2 cellular contexts compared by ENCODE assay signal in genomic region chr11:118916842-118917388, GRCh38.
TF ChIP-seq lines count a peak whose summit lies in the region.

No MANE protein-coding gene starts in this region.

TF ChIP-seq in SK-N-SH, 30 proteins besides CTCF, POLR2A, EP300 and RAD21:
- no peak for TF ChIP-seq NFIC (IDR thresholded peaks at IDR 0.05; ENCODE audit: borderline replicate concordance)
- TF ChIP-seq EZH2phosphoT487 (IDR thresholded peaks at IDR 0.05; ENCODE audit: borderline replicate concordance, low read depth): no peak
- no peak for TF ChIP-seq RXRA (IDR thresholded peaks at IDR 0.05; ENCODE audit: borderline replicate concordance, low read depth)
- no peak for TF ChIP-seq RCOR1 (IDR thresholded peaks at IDR 0.05; ENCODE audit: low read length)
- TF ChIP-seq GABPA (IDR thresholded peaks at IDR 0.05; ENCODE audit: low read depth): no peak
- TF ChIP-seq ZBTB33 (IDR thresholded peaks at IDR 0.05; ENCODE audit: borderline replicate concordance, low read depth): no peak
- TF ChIP-seq NRF1 (IDR thresholded peaks at IDR 0.05; ENCODE audit: low read depth, low read length): no peak
- no peak for TF ChIP-seq TCF12 (IDR thresholded peaks at IDR 0.05)
- TF ChIP-seq, protein P1, sequence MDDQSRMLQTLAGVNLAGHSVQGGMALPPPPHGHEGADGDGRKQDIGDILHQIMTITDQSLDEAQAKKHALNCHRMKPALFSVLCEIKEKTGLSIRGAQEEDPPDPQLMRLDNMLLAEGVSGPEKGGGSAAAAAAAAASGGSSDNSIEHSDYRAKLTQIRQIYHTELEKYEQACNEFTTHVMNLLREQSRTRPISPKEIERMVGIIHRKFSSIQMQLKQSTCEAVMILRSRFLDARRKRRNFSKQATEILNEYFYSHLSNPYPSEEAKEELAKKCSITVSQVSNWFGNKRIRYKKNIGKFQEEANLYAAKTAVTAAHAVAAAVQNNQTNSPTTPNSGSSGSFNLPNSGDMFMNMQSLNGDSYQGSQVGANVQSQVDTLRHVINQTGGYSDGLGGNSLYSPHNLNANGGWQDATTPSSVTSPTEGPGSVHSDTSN (IDR thresholded peaks at IDR 0.05): no peak
- TF ChIP-seq, protein P2, sequence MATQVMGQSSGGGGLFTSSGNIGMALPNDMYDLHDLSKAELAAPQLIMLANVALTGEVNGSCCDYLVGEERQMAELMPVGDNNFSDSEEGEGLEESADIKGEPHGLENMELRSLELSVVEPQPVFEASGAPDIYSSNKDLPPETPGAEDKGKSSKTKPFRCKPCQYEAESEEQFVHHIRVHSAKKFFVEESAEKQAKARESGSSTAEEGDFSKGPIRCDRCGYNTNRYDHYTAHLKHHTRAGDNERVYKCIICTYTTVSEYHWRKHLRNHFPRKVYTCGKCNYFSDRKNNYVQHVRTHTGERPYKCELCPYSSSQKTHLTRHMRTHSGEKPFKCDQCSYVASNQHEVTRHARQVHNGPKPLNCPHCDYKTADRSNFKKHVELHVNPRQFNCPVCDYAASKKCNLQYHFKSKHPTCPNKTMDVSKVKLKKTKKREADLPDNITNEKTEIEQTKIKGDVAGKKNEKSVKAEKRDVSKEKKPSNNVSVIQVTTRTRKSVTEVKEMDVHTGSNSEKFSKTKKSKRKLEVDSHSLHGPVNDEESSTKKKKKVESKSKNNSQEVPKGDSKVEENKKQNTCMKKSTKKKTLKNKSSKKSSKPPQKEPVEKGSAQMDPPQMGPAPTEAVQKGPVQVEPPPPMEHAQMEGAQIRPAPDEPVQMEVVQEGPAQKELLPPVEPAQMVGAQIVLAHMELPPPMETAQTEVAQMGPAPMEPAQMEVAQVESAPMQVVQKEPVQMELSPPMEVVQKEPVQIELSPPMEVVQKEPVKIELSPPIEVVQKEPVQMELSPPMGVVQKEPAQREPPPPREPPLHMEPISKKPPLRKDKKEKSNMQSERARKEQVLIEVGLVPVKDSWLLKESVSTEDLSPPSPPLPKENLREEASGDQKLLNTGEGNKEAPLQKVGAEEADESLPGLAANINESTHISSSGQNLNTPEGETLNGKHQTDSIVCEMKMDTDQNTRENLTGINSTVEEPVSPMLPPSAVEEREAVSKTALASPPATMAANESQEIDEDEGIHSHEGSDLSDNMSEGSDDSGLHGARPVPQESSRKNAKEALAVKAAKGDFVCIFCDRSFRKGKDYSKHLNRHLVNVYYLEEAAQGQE (IDR thresholded peaks at IDR 0.05; ENCODE audit: low read depth, low read length): no peak
- TF ChIP-seq SMC3 (IDR thresholded peaks at IDR 0.05; ENCODE audit: low read depth, low read length): no peak
- TF ChIP-seq, protein P3, sequence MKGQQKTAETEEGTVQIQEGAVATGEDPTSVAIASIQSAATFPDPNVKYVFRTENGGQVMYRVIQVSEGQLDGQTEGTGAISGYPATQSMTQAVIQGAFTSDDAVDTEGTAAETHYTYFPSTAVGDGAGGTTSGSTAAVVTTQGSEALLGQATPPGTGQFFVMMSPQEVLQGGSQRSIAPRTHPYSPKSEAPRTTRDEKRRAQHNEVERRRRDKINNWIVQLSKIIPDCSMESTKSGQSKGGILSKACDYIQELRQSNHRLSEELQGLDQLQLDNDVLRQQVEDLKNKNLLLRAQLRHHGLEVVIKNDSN (IDR thresholded peaks at IDR 0.05; ENCODE audit: borderline replicate concordance, low read depth): no peak
- no peak for TF ChIP-seq POLR2AphosphoS5 (IDR thresholded peaks at IDR 0.05; ENCODE audit: low read depth, low read length)

TF ChIP-seq in SK-N-SH treated with all-trans-retinoic acid at 6 μM for 48 hours, 23 proteins besides CTCF, POLR2A, EP300 and RAD21:
- TF ChIP-seq ISL1 (CRISPR knock-in tag; IDR thresholded peaks at IDR 0.05) (no peak), ZNF565 (CRISPR knock-in tag; conservative IDR thresholded peaks at IDR 0.05; ENCODE audit: low read depth) (no peak), BACH2 (CRISPR knock-in tag; IDR thresholded peaks at IDR 0.05; ENCODE audit: borderline replicate concordance) (no peak), ARNTL (CRISPR knock-in tag; IDR thresholded peaks at IDR 0.05; ENCODE audit: borderline replicate concordance, low read depth) (no peak), ZC3H10 (CRISPR knock-in tag; IDR thresholded peaks at IDR 0.05) (no peak), TCF4 (CRISPR knock-in tag; IDR thresholded peaks at IDR 0.05; ENCODE audit: borderline replicate concordance) (no peak), TSHZ2 (CRISPR knock-in tag; IDR thresholded peaks at IDR 0.05) (no peak)
- TF ChIP-seq, protein P4, sequence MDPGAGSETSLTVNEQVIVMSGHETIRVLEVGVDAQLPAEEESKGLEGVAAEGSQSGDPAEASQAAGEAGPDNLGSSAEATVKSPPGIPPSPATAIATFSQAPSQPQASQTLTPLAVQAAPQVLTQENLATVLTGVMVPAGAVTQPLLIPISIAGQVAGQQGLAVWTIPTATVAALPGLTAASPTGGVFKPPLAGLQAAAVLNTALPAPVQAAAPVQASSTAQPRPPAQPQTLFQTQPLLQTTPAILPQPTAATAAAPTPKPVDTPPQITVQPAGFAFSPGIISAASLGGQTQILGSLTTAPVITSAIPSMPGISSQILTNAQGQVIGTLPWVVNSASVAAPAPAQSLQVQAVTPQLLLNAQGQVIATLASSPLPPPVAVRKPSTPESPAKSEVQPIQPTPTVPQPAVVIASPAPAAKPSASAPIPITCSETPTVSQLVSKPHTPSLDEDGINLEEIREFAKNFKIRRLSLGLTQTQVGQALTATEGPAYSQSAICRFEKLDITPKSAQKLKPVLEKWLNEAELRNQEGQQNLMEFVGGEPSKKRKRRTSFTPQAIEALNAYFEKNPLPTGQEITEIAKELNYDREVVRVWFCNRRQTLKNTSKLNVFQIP (CRISPR knock-in tag; IDR thresholded peaks at IDR 0.05; ENCODE audit: borderline replicate concordance, low read depth): no peak
